1 cellular context compared by ENCODE assay signal in genomic region chr7:35804571-35804970, GRCh38.
TF ChIP-seq lines count a peak whose summit lies in the region.

No MANE protein-coding gene starts in this region.

TF ChIP-seq in GM12878, 131 proteins besides CTCF, POLR2A, EP300 and RAD21:
- TF ChIP-seq EZH2 (IDR thresholded peaks at IDR 0.05; ENCODE audit: borderline replicate concordance, control insufficient read depth, low read depth, low read length) = no peak
- TF ChIP-seq MLLT1 (IDR thresholded peaks at IDR 0.05) = peak; percentile 98
